Comparison of ENCODE assay signal across 14 cellular contexts in the genomic region with DNA sequence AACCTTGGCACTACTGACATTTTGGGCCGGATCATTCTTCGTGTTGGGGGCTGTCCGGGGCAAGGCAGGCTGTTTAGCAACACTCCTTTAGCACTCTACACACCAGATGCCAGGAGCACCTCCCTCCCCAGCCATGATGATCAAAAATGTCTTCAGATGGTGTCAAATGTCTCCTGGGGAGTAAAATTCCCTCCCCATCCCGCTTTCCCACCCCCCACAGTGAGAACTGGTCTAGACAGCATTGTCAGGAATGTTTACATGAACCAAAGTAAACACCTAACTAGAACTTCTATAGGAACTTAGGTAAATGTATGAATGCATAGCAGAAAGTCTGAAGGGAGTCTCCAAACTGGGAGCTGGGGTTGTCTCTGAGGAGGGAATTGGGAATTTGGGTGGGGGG.
"Had no signal": no experiment of that assay in that cellular context is flagged by ENCODE, and none has a peak within 500 bp of the region (broad histone marks: within the 10 kb centered on the region; RNA-seq: fewer than 3 reads in every experiment).

No MANE protein-coding gene starts in this region.

- H3K27ac Mint-ChIP-seq: activated naive CD4-positive, alpha-beta T cell treated with anti-CD3 and anti-CD28 coated beads for 36 hours; activated T-helper 2 cell treated with anti-CD3 and anti-CD28 coated beads, Interferon-gamma antibody, Interleukin-2, Interleukin-4, amounts not matched to agents 10 μg/mL and 5 μg/mL and 100 μg/mL, durations not matched to agents 14 hours and 24 hours and 36 hours; stimulated activated memory B cell treated with anti-CD40 and anti-IgM and Interleukin-4, amounts not matched to agents 10 μg/mL and 1 μg/mL and 100 μg/mL, for 72 hours; T-helper 1 cell treated with Interleukin-12 subunit alpha and Interleukin-12 subunit beta and Interleukin-4 antibody, amounts not matched to agents 30 μg/mL and 1 μg/mL, for 36 hours; WTC11 had no signal

- H3K36me3 ChIP-seq: cardiac muscle cell, esophagus squamous epithelium, ovary, tibial artery had no signal

- H3K9me3 ChIP-seq: esophagus squamous epithelium, ovary, tibial artery had no signal

- DNase-seq: activated CD4-positive, alpha-beta T cell treated with anti-CD3 and anti-CD28 coated beads for 4 hours; activated naive CD4-positive, alpha-beta T cell treated with anti-CD3 and anti-CD28 coated beads for 36 hours; activated T-cell treated with anti-CD3 and anti-CD28 coated beads, Interleukin-2, amount 50 U/mL, for 1 hour; esophagus squamous epithelium; hippocampal formation; mesendoderm; ovary; stimulated activated CD4-positive, alpha-beta T cell treated with anti-CD3 and anti-CD28 coated beads, Interleukin-2, amount 100 ng/mL, for 48 hours had no signal

- H3K27me3 ChIP-seq: cardiac muscle cell, esophagus squamous epithelium, ovary had no signal

- H3K27ac ChIP-seq: cardiac muscle cell, esophagus squamous epithelium, ovary, tibial artery had no signal

- H3K36me3 Mint-ChIP-seq: stimulated activated memory B cell treated with anti-CD40 and anti-IgM and Interleukin-4, amounts not matched to agents 10 μg/mL and 1 μg/mL and 100 μg/mL, for 72 hours; WTC11 had no signal

- H3K4me3 Mint-ChIP-seq: activated naive CD4-positive, alpha-beta T cell treated with anti-CD3 and anti-CD28 coated beads for 36 hours; stimulated activated memory B cell treated with anti-CD40 and anti-IgM and Interleukin-4, amounts not matched to agents 10 μg/mL and 1 μg/mL and 100 μg/mL, for 72 hours; T-helper 1 cell treated with Interleukin-12 subunit alpha and Interleukin-12 subunit beta and Interleukin-4 antibody, amounts not matched to agents 30 μg/mL and 1 μg/mL, for 36 hours; WTC11 had no signal

- H3K27me3 Mint-ChIP-seq: stimulated activated memory B cell treated with anti-CD40 and anti-IgM and Interleukin-4, amounts not matched to agents 10 μg/mL and 1 μg/mL and 100 μg/mL, for 72 hours had no signal

- H3K4me3 ChIP-seq: cardiac muscle cell, esophagus squamous epithelium, ovary, tibial artery had no signal

- ATAC-seq: stimulated activated memory B cell treated with anti-CD40 and anti-IgM and Interleukin-4, amounts not matched to agents 10 μg/mL and 1 μg/mL and 100 μg/mL, for 72 hours; WTC11 had no signal
